ENCODE assay signal across 8 cellular contexts in genomic region chr18:57802166-57802868, GRCh38. TPM values are rescaled to one million over a fixed set of nuclear protein-coding genes. Genes with fewer than 3 reads are reported as not detected.
DNase-seq lines count a peak whose midpoint lies in the region; ATAC-seq and TF ChIP-seq lines count a peak whose summit lies in the region.

No MANE protein-coding gene starts in this region.

- no peak overlapping the region for H3K27ac Mint-ChIP-seq in T-cell
- H3K27ac Mint-ChIP-seq in glutamatergic neuron (ENCODE audit: unreplicated experiment): no peak overlapping the region

- H3K36me3 Mint-ChIP-seq in T-cell: no peaks in the 10 kb centered on the region
- H3K36me3 Mint-ChIP-seq in glutamatergic neuron (ENCODE audit: unreplicated experiment): peaks cover 5% of the 10 kb centered on the region

- peak overlapping the region; percentile 17 to 68 (median 28) for H3K4me3 Mint-ChIP-seq in T-cell
- H3K4me3 Mint-ChIP-seq in glutamatergic neuron (ENCODE audit: unreplicated experiment): peak overlapping the region; percentile 82

- H3K27me3 ChIP-seq in skeletal muscle satellite cell (ENCODE audit: control insufficient read depth, insufficient read depth, low read length): no peaks in the 10 kb centered on the region

- ATAC-seq in Right ventricle myocardium superior (ENCODE audit: poor library complexity): no peak
- ATAC-seq in T-cell (replicated peaks in 1 of 4): no peak
- no peak for ATAC-seq in HG03097 (IDR thresholded peaks at IDR 0.05; ENCODE audit: low FRiP score, unreplicated experiment)
- ATAC-seq in GM21447 (IDR thresholded peaks at IDR 0.05; ENCODE audit: unreplicated experiment): no peak

- POLR2A ChIA-PET in T-cell (lab: Charles Lee): no interaction called here

- TF ChIP-seq CTCF in glutamatergic neuron (IDR thresholded peaks at IDR 0.05; ENCODE audit: partially characterized antibody, unreplicated experiment): no peak

- H3K9ac ChIP-seq in skeletal muscle satellite cell (ENCODE audit: low read depth, low read length): peak overlapping the region; percentile 93

- DNase-seq in cardiac septum (ENCODE audit: low spot score) (peak; percentile 71), Right ventricle myocardium superior (no peak), T-cell (no peak), glutamatergic neuron (peak; percentile 37), GOT3 (lab: John Stamatoyannopoulos, UW) (no peak)

- H3K27me3 Mint-ChIP-seq in T-cell: peaks cover 51 to 61% of the 10 kb centered on the region in 2 donors
- peaks cover 21% of the 10 kb centered on the region for H3K27me3 Mint-ChIP-seq in glutamatergic neuron (ENCODE audit: unreplicated experiment)

- peak overlapping the region; percentile 94 for H3K4me3 ChIP-seq in skeletal muscle satellite cell (ENCODE audit: low read length)

- peak overlapping the region; percentile 93 for H3K4me2 ChIP-seq in skeletal muscle satellite cell (ENCODE audit: low read length)

- H3K9me3 Mint-ChIP-seq in T-cell (no peaks in the 10 kb centered on the region), glutamatergic neuron (ENCODE audit: unreplicated experiment) (peaks cover 2% of the 10 kb centered on the region)

- H3K9me3 ChIP-seq in skeletal muscle satellite cell (replicated peaks; ENCODE audit: low read length): no peaks in the 10 kb centered on the region

- H3K4me1 Mint-ChIP-seq in T-cell (peaks cover 9 to 18% (median 16%) of the 10 kb centered on the region in 3 donors), glutamatergic neuron (ENCODE audit: low read depth, unreplicated experiment) (peaks cover 7% of the 10 kb centered on the region)

- CTCF ChIA-PET in T-cell (lab: Charles Lee): no interaction called here

- peaks cover 25% of the 10 kb centered on the region for H3K4me1 ChIP-seq in skeletal muscle satellite cell (ENCODE audit: control insufficient read depth, insufficient read depth, low read length)

- intact Hi-C loops in cardiac septum (cut with DNase I): loop anchor here (5.0 to 10.0 kb wide), 3 partner anchors 35 to 168 kb away; no protein-coding TSS in a partner anchor
- intact Hi-C loops in Right ventricle myocardium superior (cut with DNase I): no loop called here

- H3K36me3 ChIP-seq in skeletal muscle satellite cell (ENCODE audit: insufficient read depth, low read length): peaks cover 5% of the 10 kb centered on the region

RNA-seq across cellular contexts. Expression of gene ATP8B1, which starts 0.8 kb away (rescaled TPM):
- 9.3 TPM for total RNA-seq in cardiac septum
- 5.9 TPM for total RNA-seq in Right ventricle myocardium superior
- under 1 TPM in 3 of 5 donors, not detected in 2; 0.35 to 0.46 (median 0.44) TPM for total RNA-seq in T-cell
- 0.07 TPM for total RNA-seq in glutamatergic neuron (ENCODE audit: unreplicated experiment)
- total RNA-seq in skeletal muscle satellite cell (2012; rRNA removed): 19.7 and 23.6 TPM in 2 replicates

Comparison
In these comparisons a context has a peak if more than half of its experiments do, and no peak if none do; other contexts are left out.
1. DNase-seq: peak in cardiac septum (single experiment) and glutamatergic neuron (single experiment); none in Right ventricle myocardium superior (single experiment), T-cell (0 of 34) and GOT3 (single experiment).